Comparison of ENCODE assay signal across 11 cellular contexts in genomic region chr6:49796842-49797455, GRCh38. TPM values are rescaled to one million over a fixed set of nuclear protein-coding genes. Genes with fewer than 3 reads are reported as not detected.
DNase-seq lines count a peak whose midpoint lies in the region; ATAC-seq and TF ChIP-seq lines count a peak whose summit lies in the region.
"Not testable (repeated sequence)": the region's sequence is repeated elsewhere in the genome, so short reads cannot be mapped to it uniquely, and the experiment has no call there.
"Had no signal": no experiment of that assay in that cellular context is flagged by ENCODE, and none has a peak within 500 bp of the region (broad histone marks: within the 10 kb centered on the region; RNA-seq: fewer than 3 reads in every experiment).

No MANE protein-coding gene starts in this region.

- H3K4me3 Mint-ChIP-seq in WTC11 (peak overlapping the region; percentile 86), neural crest cell (peak overlapping the region; percentile 75)

- H3K4me3 ChIP-seq in HCT116 (replicated peaks in 1 of 2; ENCODE audit: low read depth in 1 of 2, low read length in 2 of 2), result peak overlapping the region; percentile 43 to 58
- H3K4me3 ChIP-seq in iPS-18a (ENCODE audit: low read length), result peak overlapping the region; percentile 54

- not testable (repeated sequence) for H3K27ac ChIP-seq in HCT116 (ENCODE audit: low read depth, low read length); iPS-18a (ENCODE audit: low read length)

- not testable (repeated sequence) for TF ChIP-seq RAD21 in HCT116 (IDR thresholded peaks at IDR 0.05; ENCODE audit: low read depth)

- not testable (repeated sequence) for H3K9ac ChIP-seq in HCT116 (ENCODE audit: low read length); iPS-18a (ENCODE audit: low read length)

- not testable (repeated sequence) for H3K27me3 ChIP-seq in HCT116 (ENCODE audit: insufficient read depth, low read length); iPS-18a (ENCODE audit: control insufficient read depth, insufficient read depth, low read length)

- not testable (repeated sequence) for H3K79me2 ChIP-seq in HCT116 (ENCODE audit: insufficient read depth, low read length)

- BruUV-seq in HCT116 (replicated peaks; lab: Mats Ljungman, UMichigan), result not testable (repeated sequence)

- ATAC-seq in HCT116, result peak; percentile 42
- not testable (repeated sequence) for ATAC-seq in WTC11

- H3K27me3 Mint-ChIP-seq in WTC11 (ENCODE audit: low read depth); neural crest cell (ENCODE audit: low read depth): not testable (repeated sequence)

- H3K9me3 Mint-ChIP-seq in WTC11, result peaks cover 11% of the 10 kb centered on the region
- H3K9me3 Mint-ChIP-seq in neural crest cell, result not testable (repeated sequence)

- H3K4me1 ChIP-seq in HCT116 (ENCODE audit: control insufficient read depth in 1 of 2, insufficient read depth in 2 of 2, low read length in 2 of 2); iPS-18a (ENCODE audit: control insufficient read depth, low read depth, low read length): not testable (repeated sequence)

- H2AFZ ChIP-seq in HCT116 (ENCODE audit: low read depth, low read length, poor library complexity, severe bottlenecking), result peak overlapping the region; percentile 92

- POLR2A ChIA-PET in HCT116 (lab: Charles Lee); WTC11 (lab: Charles Lee): not testable (repeated sequence)

- intact Hi-C loops in HCT116 (cut with micrococcal nuclease), result not testable (repeated sequence)

- H3K27ac Mint-ChIP-seq in WTC11, result peak overlapping the region; percentile 80; the same call in 1 of the 2 replicates
- not testable (repeated sequence) for H3K27ac Mint-ChIP-seq in neural crest cell (ENCODE audit: unreplicated experiment)

- H3K9me2 ChIP-seq in HCT116 (ENCODE audit: insufficient read depth), result not testable (repeated sequence)

- RAD21 ChIA-PET in HCT116 (lab: Charles Lee; ENCODE audit: low non-redundant PET in 1 of 2, low total read pairs in 2 of 2, uncharacterized antibody in 2 of 2, unreplicated experiment in 2 of 2), result not testable (repeated sequence)

- H3K9me3 ChIP-seq in HCT116 (ENCODE audit: control insufficient read depth in 1 of 2, insufficient read depth in 1 of 2, low read depth in 1 of 2, low read length in 2 of 2); iPS-18a (ENCODE audit: control insufficient read depth, low read depth, low read length): not testable (repeated sequence)

- TF ChIP-seq CTCF in HCT116 (IDR thresholded peaks at IDR 0.05 in 2 of 3, conservative IDR thresholded peaks at IDR 0.05 in 1 of 3; ENCODE audit: borderline replicate concordance in 1 of 3, insufficient read depth in 1 of 3, low read depth in 2 of 3, low read length in 2 of 3); WTC11 (IDR thresholded peaks at IDR 0.05); neural crest cell (conservative IDR thresholded peaks at IDR 0.05): not testable (repeated sequence)

- peak; percentile 74 for DNase-seq in DMS53 (lab: John Stamatoyannopoulos, UW)
- DNase-seq in HCT116 (ENCODE audit: low read depth, low spot score), result peak; percentile 13
- DNase-seq in NCI-H1417 (lab: John Stamatoyannopoulos, UW), result peak; percentile 22 to 85 (median 71)
- DNase-seq in NCI-H69 (lab: John Stamatoyannopoulos, UW), result peak; percentile 86
- DNase-seq in WTC11 (ENCODE audit: low spot score), result peak; percentile 34
- DNase-seq in neural crest cell (ENCODE audit: low read depth, low spot score), result not testable (repeated sequence)

- H3K4me1 Mint-ChIP-seq in WTC11, neural crest cell: not testable (repeated sequence)

- H3K36me3 Mint-ChIP-seq in WTC11; neural crest cell (ENCODE audit: low read depth): not testable (repeated sequence)

- H3K36me3 ChIP-seq in HCT116 (ENCODE audit: control insufficient read depth in 1 of 2, insufficient read depth in 2 of 2, low read length in 2 of 2); iPS-18a (ENCODE audit: control insufficient read depth, low read depth, low read length): not testable (repeated sequence)

- not testable (repeated sequence) for H4K20me1 ChIP-seq in HCT116 (ENCODE audit: insufficient read depth)

- TF ChIP-seq POLR2A in HCT116 (IDR thresholded peaks at IDR 0.05; ENCODE audit: borderline replicate concordance, extremely low read depth, insufficient read depth, insufficient read length), result not testable (repeated sequence)

- H3K4me2 ChIP-seq in HCT116 (ENCODE audit: low read length), result peak overlapping the region; percentile 76

- CTCF ChIA-PET in HCT116 (lab: Charles Lee); WTC11 (lab: Charles Lee): not testable (repeated sequence)

TF ChIP-seq in HCT116, 20 proteins besides CTCF, POLR2A, EP300 and RAD21:
- 0 out of 2 replicates have a peak, but pooled peaks have one; percentile 22 for TF ChIP-seq SRF (IDR thresholded peaks at IDR 0.05; ENCODE audit: low read depth)

TF ChIP-seq in WTC11, 78 proteins besides CTCF, POLR2A, EP300 and RAD21:
- TF ChIP-seq, protein P1, sequence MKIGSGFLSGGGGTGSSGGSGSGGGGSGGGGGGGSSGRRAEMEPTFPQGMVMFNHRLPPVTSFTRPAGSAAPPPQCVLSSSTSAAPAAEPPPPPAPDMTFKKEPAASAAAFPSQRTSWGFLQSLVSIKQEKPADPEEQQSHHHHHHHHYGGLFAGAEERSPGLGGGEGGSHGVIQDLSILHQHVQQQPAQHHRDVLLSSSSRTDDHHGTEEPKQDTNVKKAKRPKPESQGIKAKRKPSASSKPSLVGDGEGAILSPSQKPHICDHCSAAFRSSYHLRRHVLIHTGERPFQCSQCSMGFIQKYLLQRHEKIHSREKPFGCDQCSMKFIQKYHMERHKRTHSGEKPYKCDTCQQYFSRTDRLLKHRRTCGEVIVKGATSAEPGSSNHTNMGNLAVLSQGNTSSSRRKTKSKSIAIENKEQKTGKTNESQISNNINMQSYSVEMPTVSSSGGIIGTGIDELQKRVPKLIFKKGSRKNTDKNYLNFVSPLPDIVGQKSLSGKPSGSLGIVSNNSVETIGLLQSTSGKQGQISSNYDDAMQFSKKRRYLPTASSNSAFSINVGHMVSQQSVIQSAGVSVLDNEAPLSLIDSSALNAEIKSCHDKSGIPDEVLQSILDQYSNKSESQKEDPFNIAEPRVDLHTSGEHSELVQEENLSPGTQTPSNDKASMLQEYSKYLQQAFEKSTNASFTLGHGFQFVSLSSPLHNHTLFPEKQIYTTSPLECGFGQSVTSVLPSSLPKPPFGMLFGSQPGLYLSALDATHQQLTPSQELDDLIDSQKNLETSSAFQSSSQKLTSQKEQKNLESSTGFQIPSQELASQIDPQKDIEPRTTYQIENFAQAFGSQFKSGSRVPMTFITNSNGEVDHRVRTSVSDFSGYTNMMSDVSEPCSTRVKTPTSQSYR (CRISPR knock-in tag; IDR thresholded peaks at IDR 0.05), result 0 out of 2 replicates have a peak, but pooled peaks have one; percentile 18
- TF ChIP-seq FOXK1 (CRISPR knock-in tag; IDR thresholded peaks at IDR 0.05) (peak; percentile 84; the same call in 1 of the 2 replicates), ETV6 (CRISPR knock-in tag; IDR thresholded peaks at IDR 0.05) (0 out of 2 replicates have a peak, but pooled peaks have one; percentile 47), TEAD1 (CRISPR knock-in tag; IDR thresholded peaks at IDR 0.05) (0 out of 2 replicates have a peak, but pooled peaks have one; percentile 18), FOXP4 (CRISPR knock-in tag; IDR thresholded peaks at IDR 0.05) (peak; percentile 64; the same call in 1 of the 2 replicates)
- TF ChIP-seq, protein P2, sequence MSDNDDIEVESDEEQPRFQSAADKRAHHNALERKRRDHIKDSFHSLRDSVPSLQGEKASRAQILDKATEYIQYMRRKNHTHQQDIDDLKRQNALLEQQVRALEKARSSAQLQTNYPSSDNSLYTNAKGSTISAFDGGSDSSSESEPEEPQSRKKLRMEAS (CRISPR knock-in tag; IDR thresholded peaks at IDR 0.05), result 0 out of 2 replicates have a peak, but pooled peaks have one; percentile 37

RNA-seq across cellular contexts. Expression of gene PGK2, which starts 9.9 kb away (rescaled TPM):
- total RNA-seq in HCT116 (2021; ENCODE audit: unreplicated experiment) (not detected), WTC11 (2021) (not detected in 3 replicates), neural crest cell (not detected in 2 replicates)
- not detected in 2 replicates for polyA plus RNA-seq in HCT116 (2012)
- total RNA-seq: CD8-positive, alpha-beta memory T cell; GM12878; SJCRH30; T-helper 1 cell treated with Interleukin-12 subunit alpha and Interleukin-12 subunit beta and Interleukin-4 antibody, amounts not matched to agents 30 ng/mL and 1 ng/mL, for 36 hours had no signal
- polyA plus RNA-seq: CD8-positive, alpha-beta memory T cell; GM12878 had no signal

RNA-seq across cellular contexts. Expression of gene CRISP3, which starts 52.8 kb away (rescaled TPM):
- total RNA-seq in HCT116 (2021; ENCODE audit: unreplicated experiment), result not detected
- polyA plus RNA-seq in HCT116 (2012), result not detected in 2 replicates
- total RNA-seq in WTC11 (2021), result not detected in 3 replicates
- total RNA-seq in neural crest cell, result not detected in 2 replicates
- total RNA-seq: CD8-positive, alpha-beta memory T cell; GM12878; SJCRH30; T-helper 1 cell treated with Interleukin-12 subunit alpha and Interleukin-12 subunit beta and Interleukin-4 antibody, amounts not matched to agents 30 ng/mL and 1 ng/mL, for 36 hours had no signal
- polyA plus RNA-seq: CD8-positive, alpha-beta memory T cell; GM12878 had no signal
